1 cellular context compared by ENCODE assay signal in the genomic region with DNA sequence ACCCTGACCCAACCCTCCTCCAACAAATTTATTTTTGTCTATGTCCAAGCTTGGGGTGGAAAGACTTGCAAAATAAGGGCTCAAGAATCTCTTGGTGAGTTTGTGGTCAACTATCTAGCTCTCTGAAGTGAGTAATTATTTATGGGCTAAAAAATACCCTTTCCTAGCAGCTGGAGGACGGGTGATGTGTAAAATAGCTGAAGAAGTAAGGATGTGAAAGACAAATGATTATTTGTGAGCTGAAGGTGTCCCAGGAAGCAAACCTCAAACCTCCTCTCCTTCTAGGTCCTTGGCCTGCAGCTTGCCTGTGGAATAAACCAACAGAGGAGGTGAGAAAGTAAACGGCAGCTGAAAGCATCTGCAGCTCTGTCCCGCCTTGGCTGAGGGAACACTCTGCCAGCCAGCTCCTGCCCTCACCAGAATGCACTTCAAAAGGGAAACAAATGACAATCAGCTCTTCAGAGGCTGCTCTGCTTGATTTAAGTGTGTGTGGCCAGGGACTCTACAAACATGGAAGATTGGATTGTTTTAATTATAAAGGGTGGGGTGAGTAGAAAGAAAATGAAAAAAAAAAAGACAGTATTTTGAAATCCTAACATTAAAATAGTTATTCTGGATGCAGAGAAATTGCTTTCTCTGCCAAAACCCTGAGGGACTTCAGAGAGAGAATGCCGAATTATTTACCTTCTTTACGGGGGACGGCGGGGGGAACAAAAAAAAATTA.
TF ChIP-seq lines count a peak whose summit lies in the region.

No MANE protein-coding gene starts in this region.

TF ChIP-seq in GM23338, 12 proteins besides CTCF, POLR2A, EP300 and RAD21 (continued from another document):
- no peak for TF ChIP-seq STAT1 (IDR thresholded peaks at IDR 0.05; ENCODE audit: unreplicated experiment)
TF ChIP-seq in GM23338: peak in this region for 0.
